1 cellular context compared by ENCODE assay signal in genomic region chr12:15273896-15274295, GRCh38.
TF ChIP-seq lines count a peak whose summit lies in the region.

No MANE protein-coding gene starts in this region.

TF ChIP-seq in H1, 55 proteins besides CTCF, POLR2A, EP300 and RAD21:
- no peak for TF ChIP-seq ASH2L (IDR thresholded peaks at IDR 0.05; ENCODE audit: low read length)
- TF ChIP-seq PHF8 (conservative IDR thresholded peaks at IDR 0.05; ENCODE audit: low read depth, low read length) = no peak
- no peak for TF ChIP-seq BCL11A (IDR thresholded peaks at IDR 0.05; ENCODE audit: low read depth in 2 of 2, low read length in 2 of 2)
- TF ChIP-seq BACH1 (IDR thresholded peaks at IDR 0.05; ENCODE audit: low read length) = no peak
- no peak for TF ChIP-seq RXRA (IDR thresholded peaks at IDR 0.05; ENCODE audit: insufficient read depth, low read depth, low read length)
- no peak for TF ChIP-seq CBX8 (IDR thresholded peaks at IDR 0.05; ENCODE audit: borderline replicate concordance, low read depth, low read length)
- no peak for TF ChIP-seq SUZ12 (IDR thresholded peaks at IDR 0.05; ENCODE audit: low read length)
- TF ChIP-seq E2F6 (IDR thresholded peaks at IDR 0.05) = no peak
- TF ChIP-seq YY1 (IDR thresholded peaks at IDR 0.05; ENCODE audit: low read depth, low read length) = no peak
- TF ChIP-seq SIN3A (conservative IDR thresholded peaks at IDR 0.05 in 1 of 2, IDR thresholded peaks at IDR 0.05 in 1 of 2; ENCODE audit: low read depth in 1 of 2, low read length in 2 of 2) = no peak
- TF ChIP-seq ZNF274 (IDR thresholded peaks at IDR 0.05; ENCODE audit: borderline replicate concordance, extremely low read depth, low read length) = no peak
- no peak for TF ChIP-seq TBP (IDR thresholded peaks at IDR 0.05; ENCODE audit: low read depth, low read length)
- TF ChIP-seq TEAD4 (IDR thresholded peaks at IDR 0.05; ENCODE audit: low read depth, low read length) = no peak
- no peak for TF ChIP-seq RBBP5 (IDR thresholded peaks at IDR 0.05; ENCODE audit: borderline replicate concordance, low read depth, low read length)
- no peak for TF ChIP-seq JUND (IDR thresholded peaks at IDR 0.05; ENCODE audit: low read length)
- no peak for TF ChIP-seq SP4 (IDR thresholded peaks at IDR 0.05; ENCODE audit: low read length)
TF ChIP-seq in H1: peak in this region for 0.
